In the genomic region with DNA sequence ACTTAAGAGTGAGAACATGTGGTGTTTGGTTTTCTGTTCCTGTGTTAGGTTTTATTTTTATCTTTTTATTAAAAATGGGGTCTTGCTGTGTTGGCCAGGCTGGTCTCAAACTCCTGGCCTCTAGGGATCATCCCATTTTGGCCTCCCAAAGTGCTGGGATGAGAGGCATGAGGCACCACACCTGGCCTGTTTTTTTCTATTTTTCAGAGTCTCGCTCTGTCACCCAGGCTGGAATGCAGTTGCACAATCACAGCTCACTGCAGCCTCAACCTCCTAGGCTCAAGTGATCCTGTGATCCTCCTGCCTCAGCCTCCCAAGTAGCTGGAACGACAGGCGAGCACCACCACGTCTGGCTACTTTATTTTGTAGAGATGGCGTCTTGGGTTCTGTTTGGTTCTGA, we compare ENCODE assay signal across 25 cellular contexts. TPM values are rescaled to one million over a fixed set of nuclear protein-coding genes. Genes with fewer than 3 reads are reported as not detected.
"Had no signal": no experiment of that assay in that cellular context is flagged by ENCODE, and none has a peak within 500 bp of the region (broad histone marks: within the 10 kb centered on the region; RNA-seq: fewer than 3 reads in every experiment).

No MANE protein-coding gene starts in this region.

- DNase-seq: activated B cell treated with CpG ODN at 0.5 μM for 24 hours; activated CD4-positive, alpha-beta T cell treated with anti-CD3 and anti-CD28 coated beads for 1 hour; activated CD4-positive, alpha-beta T cell treated with anti-CD3 and anti-CD28 coated beads, Interleukin-2, amount 10 ng/mL, durations not matched to agents 24 days and 14 days; activated CD4-positive, alpha-beta T cell treated with anti-CD3 and anti-CD28 coated beads, Interleukin-2, amount 50 U/mL, for 48 hours; activated CD8-positive, alpha-beta memory T cell treated with anti-CD3 and anti-CD28 coated beads, Interleukin-2, amount 10 ng/mL, durations not matched to agents 7 days and 5 days; activated gamma-delta T cell treated with Interleukin-2 at 50 U/mL for 16 hours; activated naive CD4-positive, alpha-beta T cell treated with anti-CD3 and anti-CD28 coated beads, Interleukin-2, amount 10 ng/mL, durations not matched to agents 7 days and 5 days; activated naive CD8-positive, alpha-beta T cell treated with anti-CD3 and anti-CD28 coated beads for 36 hours; activated T-cell treated with anti-CD3 and anti-CD28 coated beads, Interleukin-2, amount 50 U/mL, for 48 hours; brain microvascular endothelial cell; Kasumi-1; NCI-H1048; NCI-H146; NCI-H1930; NCI-H2171; NCI-H2227 treated with DMSO at 0.1 percent for 48 hours; NCI-H446 treated with DMSO at 0.1 percent for 48 hours; NCI-H526; Peyer's patch; Right ventricle myocardium superior; SJCRH30; SK-N-SH; SW 1271 had no signal

- H3K4me3 ChIP-seq: cardiac muscle cell, Peyer's patch, SJCRH30 had no signal

- H3K27me3 Mint-ChIP-seq: activated B cell treated with CpG ODN at 0.5 μM for 24 hours; activated CD4-positive, alpha-beta T cell treated with anti-CD3 and anti-CD28 coated beads, Interleukin-2, amount 10 ng/mL, durations not matched to agents 24 days and 14 days; activated CD8-positive, alpha-beta memory T cell treated with anti-CD3 and anti-CD28 coated beads, Interleukin-2, amount 10 ng/mL, durations not matched to agents 7 days and 5 days; activated naive CD4-positive, alpha-beta T cell treated with anti-CD3 and anti-CD28 coated beads, Interleukin-2, amount 10 ng/mL, durations not matched to agents 7 days and 5 days; activated naive CD8-positive, alpha-beta T cell treated with anti-CD3 and anti-CD28 coated beads for 36 hours had no signal

- H3K27me3 ChIP-seq: brain microvascular endothelial cell, cardiac muscle cell, Peyer's patch, SJCRH30 had no signal

- H3K9me3 ChIP-seq: Peyer's patch, SJCRH30, SK-N-SH had no signal

- H3K27ac Mint-ChIP-seq: activated CD4-positive, alpha-beta T cell treated with anti-CD3 and anti-CD28 coated beads, Interleukin-2, amount 10 ng/mL, durations not matched to agents 24 days and 14 days; activated CD8-positive, alpha-beta memory T cell treated with anti-CD3 and anti-CD28 coated beads, Interleukin-2, amount 10 ng/mL, durations not matched to agents 7 days and 5 days; activated naive CD4-positive, alpha-beta T cell treated with anti-CD3 and anti-CD28 coated beads, Interleukin-2, amount 10 ng/mL, durations not matched to agents 7 days and 5 days; activated naive CD8-positive, alpha-beta T cell treated with anti-CD3 and anti-CD28 coated beads for 36 hours; activated T-helper 2 cell treated with anti-CD3 and anti-CD28 coated beads, Interferon-gamma antibody, Interleukin-2, Interleukin-4, amounts not matched to agents 10 μg/mL and 5 μg/mL and 100 μg/mL, durations not matched to agents 14 hours and 24 hours and 36 hours had no signal

- H3K4me2 ChIP-seq: SK-N-SH had no signal

- H3K4me3 Mint-ChIP-seq: activated B cell treated with CpG ODN at 0.5 μM for 24 hours; activated CD4-positive, alpha-beta T cell treated with anti-CD3 and anti-CD28 coated beads, Interleukin-2, amount 10 ng/mL, durations not matched to agents 24 days and 14 days; activated CD8-positive, alpha-beta memory T cell treated with anti-CD3 and anti-CD28 coated beads, Interleukin-2, amount 10 ng/mL, durations not matched to agents 7 days and 5 days; activated naive CD4-positive, alpha-beta T cell treated with anti-CD3 and anti-CD28 coated beads, Interleukin-2, amount 10 ng/mL, durations not matched to agents 7 days and 5 days; activated naive CD8-positive, alpha-beta T cell treated with anti-CD3 and anti-CD28 coated beads for 36 hours had no signal

- H3K27ac ChIP-seq: brain microvascular endothelial cell, cardiac muscle cell, Peyer's patch, SJCRH30 had no signal

- H3K9me3 Mint-ChIP-seq: activated B cell treated with CpG ODN at 0.5 μM for 24 hours; activated CD4-positive, alpha-beta T cell treated with anti-CD3 and anti-CD28 coated beads, Interleukin-2, amount 10 ng/mL, durations not matched to agents 24 days and 14 days; activated naive CD4-positive, alpha-beta T cell treated with anti-CD3 and anti-CD28 coated beads, Interleukin-2, amount 10 ng/mL, durations not matched to agents 7 days and 5 days; activated naive CD8-positive, alpha-beta T cell treated with anti-CD3 and anti-CD28 coated beads for 36 hours; activated T-helper 2 cell treated with anti-CD3 and anti-CD28 coated beads, Interferon-gamma antibody, Interleukin-2, Interleukin-4, amounts not matched to agents 10 μg/mL and 5 μg/mL and 100 μg/mL, durations not matched to agents 14 hours and 24 hours and 36 hours had no signal

- ATAC-seq: activated CD8-positive, alpha-beta memory T cell treated with anti-CD3 and anti-CD28 coated beads, Interleukin-2, amount 10 ng/mL, durations not matched to agents 7 days and 5 days had no signal

- H3K9ac ChIP-seq: SK-N-SH had no signal

RNA-seq across cellular contexts. Expression of gene POU2F2, which starts 48.7 kb away (rescaled TPM):
- total RNA-seq: cardiac muscle cell had no signal
